Comparison of ENCODE assay signal across 9 cellular contexts in genomic region chr1:165424454-165425283, GRCh38. TPM values are rescaled to one million over a fixed set of nuclear protein-coding genes. Genes with fewer than 3 reads are reported as not detected.
DNase-seq lines count a peak whose midpoint lies in the region; ATAC-seq and TF ChIP-seq lines count a peak whose summit lies in the region.
"Had no signal": no experiment of that assay in that cellular context is flagged by ENCODE, and none has a peak within 500 bp of the region (broad histone marks: within the 10 kb centered on the region; RNA-seq: fewer than 3 reads in every experiment).

No MANE protein-coding gene starts in this region.

- H3K36me3 Mint-ChIP-seq in CD14-positive monocyte = no peaks in the 10 kb centered on the region
- H3K36me3 Mint-ChIP-seq in HFFc6 (ENCODE audit: low read depth) = no peaks in the 10 kb centered on the region
- no peaks in the 10 kb centered on the region for H3K36me3 Mint-ChIP-seq in activated T-helper 2 cell treated with anti-CD3 and anti-CD28 coated beads, Interferon-gamma antibody, Interleukin-2, Interleukin-4, amounts not matched to agents 10 μg/mL and 5 μg/mL and 100 μg/mL, durations not matched to agents 14 hours and 24 hours and 36 hours (ENCODE audit: low read depth)

- H3K27ac Mint-ChIP-seq in CD14-positive monocyte (peak overlapping the region in 6 of 7 donors; percentile 66 to 88 (median 73)), HFFc6 (no peak overlapping the region)
- H3K27ac Mint-ChIP-seq in activated T-helper 2 cell treated with anti-CD3 and anti-CD28 coated beads, Interferon-gamma antibody, Interleukin-2, Interleukin-4, amounts not matched to agents 10 μg/mL and 5 μg/mL and 100 μg/mL, durations not matched to agents 14 hours and 24 hours and 36 hours = no peak overlapping the region

- ATAC-seq in HG02885 (IDR thresholded peaks at IDR 0.05; ENCODE audit: poor library complexity, unreplicated experiment) (no peak), GM19328 (IDR thresholded peaks at IDR 0.05; ENCODE audit: unreplicated experiment) (no peak)

- peaks cover 0 to 4% (median 3%) of the 10 kb centered on the region in 7 donors for H3K9me3 Mint-ChIP-seq in CD14-positive monocyte
- no peaks in the 10 kb centered on the region for H3K9me3 Mint-ChIP-seq in HFFc6
- no peaks in the 10 kb centered on the region for H3K9me3 Mint-ChIP-seq in activated T-helper 2 cell treated with anti-CD3 and anti-CD28 coated beads, Interferon-gamma antibody, Interleukin-2, Interleukin-4, amounts not matched to agents 10 μg/mL and 5 μg/mL and 100 μg/mL, durations not matched to agents 14 hours and 24 hours and 36 hours

- intact Hi-C loops in CD14-positive monocyte (cut with micrococcal nuclease) = no loop called here
- intact Hi-C loops in activated T-helper 2 cell treated with anti-CD3 and anti-CD28 coated beads, Interferon-gamma antibody, Interleukin-2, Interleukin-4, amounts not matched to agents 10 μg/mL and 5 μg/mL and 100 μg/mL, durations not matched to agents 14 hours and 24 hours and 36 hours (cut with micrococcal nuclease) = loop anchor here (10.0 kb wide), 1 partner anchor 60 kb away; no protein-coding TSS in a partner anchor

- peaks cover 4 to 14% (median 5%) of the 10 kb centered on the region in 3 donors for H3K27me3 Mint-ChIP-seq in CD14-positive monocyte (ENCODE audit: low read depth in 3 of 3)
- peaks cover 3% of the 10 kb centered on the region for H3K27me3 Mint-ChIP-seq in HFFc6 (ENCODE audit: insufficient read depth)
- peaks cover 12% of the 10 kb centered on the region for H3K27me3 Mint-ChIP-seq in activated T-helper 2 cell treated with anti-CD3 and anti-CD28 coated beads, Interferon-gamma antibody, Interleukin-2, Interleukin-4, amounts not matched to agents 10 μg/mL and 5 μg/mL and 100 μg/mL, durations not matched to agents 14 hours and 24 hours and 36 hours (ENCODE audit: low read depth)

- TF ChIP-seq CTCF in CD14-positive monocyte (IDR thresholded peaks at IDR 0.05) = no peak
- no peak for TF ChIP-seq CTCF in HFFc6 (IDR thresholded peaks at IDR 0.05)

- H3K4me3 Mint-ChIP-seq in CD14-positive monocyte (peak overlapping the region; percentile 21 to 81), HFFc6 (peak overlapping the region; percentile 47; the same call in 1 of the 2 replicates)
- peak overlapping the region; percentile 72 for H3K4me3 Mint-ChIP-seq in activated T-helper 2 cell treated with anti-CD3 and anti-CD28 coated beads, Interferon-gamma antibody, Interleukin-2, Interleukin-4, amounts not matched to agents 10 μg/mL and 5 μg/mL and 100 μg/mL, durations not matched to agents 14 hours and 24 hours and 36 hours (ENCODE audit: low read depth)

- H3K4me1 Mint-ChIP-seq in CD14-positive monocyte = peaks cover 24% of the 10 kb centered on the region
- no peaks in the 10 kb centered on the region for H3K4me1 Mint-ChIP-seq in HFFc6 (ENCODE audit: low read depth)
- peaks cover 15% of the 10 kb centered on the region for H3K4me1 Mint-ChIP-seq in activated T-helper 2 cell treated with anti-CD3 and anti-CD28 coated beads, Interferon-gamma antibody, Interleukin-2, Interleukin-4, amounts not matched to agents 10 μg/mL and 5 μg/mL and 100 μg/mL, durations not matched to agents 14 hours and 24 hours and 36 hours (ENCODE audit: low read depth)

- DNase-seq in CD14-positive monocyte (ENCODE audit: low spot score) (no peak), HFFc6 (no peak), medulla oblongata (ENCODE audit: extremely low spot score) (peak; percentile 51), NCI-H526 (lab: John Stamatoyannopoulos, UW) (no peak), DMS53 treated with DMSO at 0.1 percent for 48 hours (lab: John Stamatoyannopoulos, UW; ENCODE audit: unreplicated experiment) (no peak)
- no peak for DNase-seq in activated T-helper 2 cell treated with anti-CD3 and anti-CD28 coated beads, Interferon-gamma antibody, Interleukin-2, Interleukin-4, amounts not matched to agents 10 μg/mL and 5 μg/mL and 100 μg/mL, durations not matched to agents 14 hours and 24 hours and 36 hours (ENCODE audit: low spot score)

RNA-seq across cellular contexts. Expression of gene RXRG, which starts 20.3 kb away (rescaled TPM):
- polyA plus RNA-seq in CD14-positive monocyte = not detected
- total RNA-seq in HFFc6 (2021; fragmentation: NEBNext Ultra II Directional; extraction: Animal tissue kit (Norgen Biotek cat#: 25700)) = not detected
- not detected in 2 replicates for total RNA-seq in activated T-helper 2 cell treated with anti-CD3 and anti-CD28 coated beads, Interferon-gamma antibody, Interleukin-2, Interleukin-4, amounts not matched to agents 10 μg/mL and 5 μg/mL and 100 μg/mL, durations not matched to agents 14 hours and 24 hours and 36 hours
- total RNA-seq: HT1080 had no signal

Comparison
In these comparisons a context has a peak if more than half of its experiments do, and no peak if none do; other contexts are left out.
1. H3K27ac Mint-ChIP-seq: peak in CD14-positive monocyte (6 of 7); none in HFFc6 (single experiment) and activated T-helper 2 cell treated with anti-CD3 and anti-CD28 coated beads, Interferon-gamma antibody, Interleukin-2, Interleukin-4, amounts not matched to agents 10 μg/mL and 5 μg/mL and 100 μg/mL, durations not matched to agents 14 hours and 24 hours and 36 hours (single experiment).
2. Peak in every context shown above with its lines, with median percentiles within 50 percentile points of each other: H3K4me3 Mint-ChIP-seq.